Comparison of ENCODE assay signal across 20 cellular contexts in genomic region chr3:159091936-159092335, GRCh38. TPM values are rescaled to one million over a fixed set of nuclear protein-coding genes. Genes with fewer than 3 reads are reported as not detected.
A peak's percentile ranks its signal among the peaks of the same experiment; 100 is the strongest.
DNase-seq lines count a peak whose midpoint lies in the region; ATAC-seq and TF ChIP-seq lines count a peak whose summit lies in the region.
"Had no signal": no experiment of that assay in that cellular context is flagged by ENCODE, and none has a peak within 500 bp of the region (broad histone marks: within the 10 kb centered on the region; RNA-seq: fewer than 3 reads in every experiment).

No MANE protein-coding gene starts in this region.

- no peaks in the 10 kb centered on the region for H3K79me2 ChIP-seq in GM23338 (replicated peaks; ENCODE audit: insufficient read depth)

- no peaks in the 10 kb centered on the region for H3K9me2 ChIP-seq in GM23338 (ENCODE audit: insufficient read depth)

- H3F3A ChIP-seq in GM23338 (replicated peaks; ENCODE audit: low read depth) = no peaks in the 10 kb centered on the region

- H3K4me1 Mint-ChIP-seq in Calu3 (ENCODE audit: low read depth, unreplicated experiment) = no peaks in the 10 kb centered on the region
- no peaks in the 10 kb centered on the region for H3K4me1 Mint-ChIP-seq in GM23338
- peaks cover 5% of the 10 kb centered on the region for H3K4me1 Mint-ChIP-seq in endodermal cell

- H3K9me3 ChIP-seq in RWPE2 (ENCODE audit: severe bottlenecking) = no peaks in the 10 kb centered on the region
- H3K9me3 ChIP-seq in endodermal cell (ENCODE audit: control insufficient read depth, low read length) = peaks cover 15% of the 10 kb centered on the region
- H3K9me3 ChIP-seq: Peyer's patch had no signal

- intact Hi-C loops in Calu3 (cut with micrococcal nuclease; ENCODE audit: unreplicated experiment) = loop anchor here (5.0 to 10.0 kb wide), 2 partner anchors 123 to 160 kb away; no protein-coding TSS in a partner anchor

- H4K20me1 ChIP-seq in GM23338 (replicated peaks; ENCODE audit: insufficient read depth) = no peaks in the 10 kb centered on the region

- no peaks in the 10 kb centered on the region for H3K4me1 ChIP-seq in GM23338 (ENCODE audit: insufficient read depth)
- no peaks in the 10 kb centered on the region for H3K4me1 ChIP-seq in RWPE2 (ENCODE audit: insufficient read depth, poor library complexity, severe bottlenecking)
- no peaks in the 10 kb centered on the region for H3K4me1 ChIP-seq in endodermal cell (ENCODE audit: control insufficient read depth, insufficient read depth, low read length)
- H3K4me1 ChIP-seq: Peyer's patch had no signal

- H3K4me2 ChIP-seq in GM23338 = no peak overlapping the region

- ATAC-seq in GM23338 (no peak), RWPE2 (ENCODE audit: low read depth) (0 out of 3 replicates have a peak, but pooled peaks have one; percentile 38), HG03521 (IDR thresholded peaks at IDR 0.05; ENCODE audit: unreplicated experiment) (no peak)

- no peaks in the 10 kb centered on the region for H3K36me3 Mint-ChIP-seq in Calu3 (ENCODE audit: insufficient read depth, unreplicated experiment)
- H3K36me3 Mint-ChIP-seq in GM23338 (ENCODE audit: low read depth) = no peaks in the 10 kb centered on the region
- no peaks in the 10 kb centered on the region for H3K36me3 Mint-ChIP-seq in endodermal cell (ENCODE audit: low read depth)

- no peak overlapping the region for H3K9ac ChIP-seq in endodermal cell (ENCODE audit: extremely low read depth, low read length, poor library complexity, severe bottlenecking)

- DNase-seq in Calu3 = no peak
- DNase-seq in GM23338 (ENCODE audit: low spot score) = no peak
- DNase-seq in RWPE2 (ENCODE audit: low spot score) = no peak
- no peak for DNase-seq in endodermal cell
- DNase-seq in iPS-NIHi7 (ENCODE audit: extremely low spot score) = no peak
- DNase-seq in activated gamma-delta T cell (lab: John Stamatoyannopoulos, UW) = no peak
- DNase-seq in NCI-H748 (lab: John Stamatoyannopoulos, UW; ENCODE audit: unreplicated experiment) = no peak
- DNase-seq: DMS 273 treated with DMSO at 0.1 percent for 48 hours, HFFc6, Kasumi-1, MV-4-11, NCI-H1417 treated with DMSO at 0.1 percent for 48 hours, NCI-H2029 treated with DMSO at 0.1 percent for 48 hours, NCI-H526, Peyer's patch, SHP77 treated with DMSO at 0.1 percent for 48 hours had no signal

- no peak overlapping the region for H2AFZ ChIP-seq in GM23338

- no peak overlapping the region for H3K27ac ChIP-seq in GM23338 (ENCODE audit: low read depth)
- no peak overlapping the region for H3K27ac ChIP-seq in RWPE2 (ENCODE audit: poor library complexity, severe bottlenecking)
- H3K27ac ChIP-seq in endodermal cell (ENCODE audit: low read depth, low read length) = no peak overlapping the region
- H3K27ac ChIP-seq: Peyer's patch had no signal

- H3K27me3 ChIP-seq in GM23338 (ENCODE audit: insufficient read depth) = no peaks in the 10 kb centered on the region
- no peaks in the 10 kb centered on the region for H3K27me3 ChIP-seq in RWPE2 (ENCODE audit: insufficient read depth, poor library complexity, severe bottlenecking)
- no peaks in the 10 kb centered on the region for H3K27me3 ChIP-seq in endodermal cell (ENCODE audit: control insufficient read depth, insufficient read depth, low read length, poor library complexity, severe bottlenecking)
- H3K27me3 ChIP-seq: Peyer's patch had no signal

- H3K27me3 Mint-ChIP-seq in Calu3 (ENCODE audit: unreplicated experiment) (no peaks in the 10 kb centered on the region), GM23338 (ENCODE audit: insufficient read depth, low read depth, poor library complexity) (peaks cover 2% of the 10 kb centered on the region), endodermal cell (ENCODE audit: insufficient read depth) (peaks cover 6% of the 10 kb centered on the region)

- H3K9me3 Mint-ChIP-seq in Calu3 (ENCODE audit: low read depth, unreplicated experiment) = peaks cover 3% of the 10 kb centered on the region
- no peaks in the 10 kb centered on the region for H3K9me3 Mint-ChIP-seq in GM23338
- peaks cover 5% of the 10 kb centered on the region for H3K9me3 Mint-ChIP-seq in endodermal cell
- H3K9me3 Mint-ChIP-seq: HFFc6; T-helper 2 cell treated with Interferon-gamma antibody and Interleukin-4, amounts not matched to agents 5 μg/mL and 100 μg/mL, for 36 hours had no signal

- no peak overlapping the region for H3K27ac Mint-ChIP-seq in Calu3 (ENCODE audit: unreplicated experiment)
- no peak overlapping the region for H3K27ac Mint-ChIP-seq in GM23338
- no peak overlapping the region for H3K27ac Mint-ChIP-seq in endodermal cell
- H3K27ac Mint-ChIP-seq: HFFc6; T-helper 2 cell treated with Interferon-gamma antibody and Interleukin-4, amounts not matched to agents 5 μg/mL and 100 μg/mL, for 36 hours had no signal

- no peak overlapping the region for H3K4me3 Mint-ChIP-seq in Calu3 (ENCODE audit: low read depth, unreplicated experiment)
- no peak overlapping the region for H3K4me3 Mint-ChIP-seq in GM23338
- no peak overlapping the region for H3K4me3 Mint-ChIP-seq in endodermal cell
- H3K4me3 Mint-ChIP-seq: HFFc6; T-helper 2 cell treated with Interferon-gamma antibody and Interleukin-4, amounts not matched to agents 5 μg/mL and 100 μg/mL, for 36 hours had no signal

- H3K4me3 ChIP-seq in GM23338 (no peak overlapping the region), RWPE2 (ENCODE audit: severe bottlenecking) (no peak overlapping the region), endodermal cell (ENCODE audit: low read length) (no peak overlapping the region)
- H3K4me3 ChIP-seq: Peyer's patch had no signal

- H3K36me3 ChIP-seq in GM23338 (ENCODE audit: insufficient read depth) = no peaks in the 10 kb centered on the region
- H3K36me3 ChIP-seq in RWPE2 (ENCODE audit: low read depth) = no peaks in the 10 kb centered on the region
- no peaks in the 10 kb centered on the region for H3K36me3 ChIP-seq in endodermal cell (ENCODE audit: control insufficient read depth, insufficient read depth, low read length)
- H3K36me3 ChIP-seq: Peyer's patch had no signal

- CTCF ChIA-PET in Calu3 (lab: Charles Lee) = interaction anchor here (0.6 to 1.2 kb wide), 6 partner anchors 66 to 161 kb away, joined by 3 to 6 read pairs (median 3); no protein-coding TSS in a partner anchor

- TF ChIP-seq CTCF in Calu3 (IDR thresholded peaks at IDR 0.05; ENCODE audit: unreplicated experiment) (peak; percentile 52), GM23338 (conservative IDR thresholded peaks at IDR 0.05; ENCODE audit: low read depth in 2 of 2) (peak; percentile 9 to 37; a peak in 2 of 4 replicates), RWPE2 (IDR thresholded peaks at IDR 0.05; ENCODE audit: poor library complexity, severe bottlenecking) (peak; percentile 11), endodermal cell (conservative IDR thresholded peaks at IDR 0.05) (peak; percentile 1)

- BruUV-seq in Calu3 (replicated peaks; lab: Mats Ljungman, UMichigan) = no TSS peak

TF ChIP-seq in GM23338, 12 proteins besides CTCF, POLR2A, EP300 and RAD21 (continues in another document):
- TF ChIP-seq ZNF114 (CRISPR knock-in tag; IDR thresholded peaks at IDR 0.05) = no peak

RNA-seq across cellular contexts. Expression of gene IQCJ, which starts 22.8 kb away (rescaled TPM):
- total RNA-seq in Calu3 (2022) (not detected in 2 replicates), endodermal cell (not detected)
- total RNA-seq in GM23338 (2014; rRNA removed; shearing (Covaris generic)) = 0.12 TPM in 1 of 2 replicates, not detected in the other
- polyA plus RNA-seq in GM23338 (2016; fragmentation: Nextera tagmentation; extraction: Ambion mirVana) = not detected in 2 replicates
- not detected for polyA plus RNA-seq in endodermal cell (2013, experiment 1 of 2)
- not detected for polyA plus RNA-seq in endodermal cell (2013, experiment 2 of 2)
- total RNA-seq: G401, HFFc6, Peyer's patch had no signal
- polyA plus RNA-seq: BJ had no signal

Comparison
In these comparisons a context has a peak if more than half of its experiments do, and no peak if none do; other contexts are left out.
1. CTCF ChIP-seq: peak in every context shown above with its lines; median percentile 52 in Calu3; 23 in GM23338; 11 in RWPE2; 1 in endodermal cell.